ENCODE assay signal across 10 cellular contexts in genomic region chr4:11471613-11472012, GRCh38. TPM values are rescaled to one million over a fixed set of nuclear protein-coding genes. Genes with fewer than 3 reads are reported as not detected.
DNase-seq lines count a peak whose midpoint lies in the region; ATAC-seq, FAIRE-seq and TF ChIP-seq lines count a peak whose summit lies in the region.
"Had no signal": no experiment of that assay in that cellular context is flagged by ENCODE, and none has a peak within 500 bp of the region (broad histone marks: within the 10 kb centered on the region; RNA-seq: fewer than 3 reads in every experiment).

No MANE protein-coding gene starts in this region.

- TF ChIP-seq POLR2A in stomach (IDR thresholded peaks at IDR 0.05) = no peak

- H3K4me3 ChIP-seq in right cardiac atrium (ENCODE audit: low read length) = peak overlapping the region; percentile 32
- no peak overlapping the region for H3K4me3 ChIP-seq in stomach
- H3K4me3 ChIP-seq: A549 had no signal

- peak; percentile 15 for DNase-seq in NK-92 treated with Interleukin-12 subunit alpha and Interleukin-12 subunit beta, amount 100 ng/mL, for 24 hours (lab: John Stamatoyannopoulos, UW)
- DNase-seq in NK-92 (lab: John Stamatoyannopoulos, UW; ENCODE audit: unreplicated experiment) = no peak
- peak; percentile 72 for DNase-seq in activated CD8-positive, alpha-beta T cell treated with anti-CD3 and anti-CD28 coated beads for 36 hours
- no peak for DNase-seq in right cardiac atrium
- no peak for DNase-seq in stomach
- DNase-seq in HTR-8/SVneo (ENCODE audit: insufficient read length, low spot score) = no peak
- DNase-seq in NCI-H2081 treated with DMSO at 0.1 percent for 48 hours (lab: John Stamatoyannopoulos, UW) = no peak

- H3K36me3 ChIP-seq in stomach = no peaks in the 10 kb centered on the region

- peak overlapping the region; percentile 90 for H3K27ac Mint-ChIP-seq in activated CD8-positive, alpha-beta T cell treated with anti-CD3 and anti-CD28 coated beads for 36 hours

- H3K9me3 ChIP-seq in right cardiac atrium (ENCODE audit: control insufficient read depth, low read length) (no peaks in the 10 kb centered on the region), stomach (no peaks in the 10 kb centered on the region)
- H3K9me3 ChIP-seq: A549 had no signal

- H3K4me1 ChIP-seq in right cardiac atrium (ENCODE audit: control insufficient read depth, insufficient read depth, low read length) = peaks cover 1% of the 10 kb centered on the region
- H3K4me1 ChIP-seq in stomach = peaks cover 0 to 23% (median 7%) of the 10 kb centered on the region in 4 donors
- H3K4me1 ChIP-seq: A549, parathyroid adenoma had no signal

- H3K27me3 ChIP-seq in right cardiac atrium (ENCODE audit: control insufficient read depth, insufficient read depth) (no peaks in the 10 kb centered on the region), stomach (no peaks in the 10 kb centered on the region)

- CTCF ChIA-PET in activated CD8-positive, alpha-beta T cell treated with anti-CD3 and anti-CD28 coated beads for 36 hours (lab: Charles Lee) = interaction anchor here (0.8 to 1.1 kb wide), 2 partner anchors 10 to 17 kb away, joined by 3 read pairs; no protein-coding TSS in a partner anchor

- TF ChIP-seq EP300 in stomach (IDR thresholded peaks at IDR 0.05) = no peak

- peak overlapping the region; percentile 41 for H3K4me3 Mint-ChIP-seq in activated CD8-positive, alpha-beta T cell treated with anti-CD3 and anti-CD28 coated beads for 36 hours

- POLR2A ChIA-PET in activated CD8-positive, alpha-beta T cell treated with anti-CD3 and anti-CD28 coated beads for 36 hours (lab: Charles Lee) = no interaction called here

- H3K9me3 Mint-ChIP-seq in activated CD8-positive, alpha-beta T cell treated with anti-CD3 and anti-CD28 coated beads for 36 hours = peaks cover 7% of the 10 kb centered on the region

- TF ChIP-seq CTCF in activated CD8-positive, alpha-beta T cell treated with anti-CD3 and anti-CD28 coated beads for 36 hours (IDR thresholded peaks at IDR 0.05) = no peak
- TF ChIP-seq CTCF in stomach (IDR thresholded peaks at IDR 0.05) = no peak

- H3K4me1 Mint-ChIP-seq in activated CD8-positive, alpha-beta T cell treated with anti-CD3 and anti-CD28 coated beads for 36 hours (ENCODE audit: low read depth) = peaks cover 36% of the 10 kb centered on the region

- intact Hi-C loops in activated CD8-positive, alpha-beta T cell treated with anti-CD3 and anti-CD28 coated beads for 36 hours (cut with micrococcal nuclease) = no loop called here
- intact Hi-C loops in right cardiac atrium (cut with DNase I) (no loop called here), stomach (cut with DNase I; ENCODE audit: low total_unique reads) (no loop called here)

- peak; percentile 64 for ATAC-seq in HG03457 (IDR thresholded peaks at IDR 0.05; ENCODE audit: unreplicated experiment)
- ATAC-seq in activated CD8-positive, alpha-beta T cell treated with anti-CD3 and anti-CD28 coated beads for 36 hours = peak; percentile 95
- ATAC-seq in right cardiac atrium = peak; percentile 81 to 82
- ATAC-seq: A549 had no signal

- WGBS in right cardiac atrium = 47% methylated on average over 4 of the region's 4 CpGs
- 47 to 57% (median 54%) methylated on average over 4 of the region's 4 CpGs for WGBS in stomach, 5 donors

- no peak for FAIRE-seq in HTR-8/SVneo (lab: Jason Lieb, UNC)
- FAIRE-seq: A549 had no signal

- H3K36me3 Mint-ChIP-seq in activated CD8-positive, alpha-beta T cell treated with anti-CD3 and anti-CD28 coated beads for 36 hours (ENCODE audit: low read depth) = no peaks in the 10 kb centered on the region

- no peaks in the 10 kb centered on the region for H3K27me3 Mint-ChIP-seq in activated CD8-positive, alpha-beta T cell treated with anti-CD3 and anti-CD28 coated beads for 36 hours

- no peak overlapping the region for H3K27ac ChIP-seq in right cardiac atrium (ENCODE audit: low read length)
- peak overlapping the region in 3 of 5 donors; percentile 38 to 54 (median 50) for H3K27ac ChIP-seq in stomach
- H3K27ac ChIP-seq: A549, parathyroid adenoma had no signal

RNA-seq across cellular contexts. Expression of gene HS3ST1, which starts 42.9 kb away (rescaled TPM):
- total RNA-seq in activated CD8-positive, alpha-beta T cell treated with anti-CD3 and anti-CD28 coated beads for 36 hours = not detected
- 1 to 10 TPM; 4.7 to 9.1 (median 6.4) TPM for total RNA-seq in right cardiac atrium
- polyA plus RNA-seq in right cardiac atrium = 0.97 TPM
- total RNA-seq in stomach = 100 to 1,000 TPM in 1 of 5 donors, 1 to 10 TPM in 2, under 1 TPM in 1, not detected in 1; 0.58 to 123 (median 2.7) TPM
- 1 to 10 TPM; 2.9 to 7.8 (median 4.1) TPM for polyA plus RNA-seq in stomach

Comparison
In these comparisons a context has a peak if more than half of its experiments do, and no peak if none do; other contexts are left out.
1. DNase-seq: peak in NK-92 treated with Interleukin-12 subunit alpha and Interleukin-12 subunit beta, amount 100 ng/mL, for 24 hours (single experiment) and activated CD8-positive, alpha-beta T cell treated with anti-CD3 and anti-CD28 coated beads for 36 hours (single experiment); none in NK-92 (single experiment), right cardiac atrium (0 of 3), stomach (single experiment), HTR-8/SVneo (single experiment) and NCI-H2081 treated with DMSO at 0.1 percent for 48 hours (single experiment).
2. Peak in every context shown above with its lines, with median percentiles within 50 percentile points of each other: ATAC-seq.